ENCODE assay signal across 16 cellular contexts in genomic region chr2:230700447-230700846, GRCh38. TPM values are rescaled to one million over a fixed set of nuclear protein-coding genes. Genes with fewer than 3 reads are reported as not detected.
DNase-seq lines count a peak whose midpoint lies in the region; ATAC-seq and TF ChIP-seq lines count a peak whose summit lies in the region.
"Had no signal": no experiment of that assay in that cellular context is flagged by ENCODE, and none has a peak within 500 bp of the region (broad histone marks: within the 10 kb centered on the region; RNA-seq: fewer than 3 reads in every experiment).

No MANE protein-coding gene starts in this region.

- no peak for TF ChIP-seq CTCF in fibroblast of pulmonary artery (IDR thresholded peaks at IDR 0.05; ENCODE audit: low read length, missing control alignments)
- TF ChIP-seq CTCF in gastrocnemius medialis (IDR thresholded peaks at IDR 0.05 in 4 of 5, conservative IDR thresholded peaks at IDR 0.05 in 1 of 5): no peak

- H3K27ac ChIP-seq in gastrocnemius medialis: peak overlapping the region in 1 of 4 donors; percentile 47
- H3K27ac ChIP-seq: SJSA1, testis had no signal

- H3K27me3 ChIP-seq in gastrocnemius medialis: no peaks in the 10 kb centered on the region
- H3K27me3 ChIP-seq: SJSA1, testis had no signal

- peaks cover 0 to 5% of the 10 kb centered on the region in 2 donors for H3K4me1 ChIP-seq in gastrocnemius medialis
- H3K4me1 ChIP-seq: SJSA1, testis had no signal

- in situ Hi-C loops in gastrocnemius medialis (cut with MboI; ENCODE audit: low sequenced_read_pairs in 4 of 4): no loop called here

- ATAC-seq in gastrocnemius medialis: peak; percentile 70 to 90
- ATAC-seq: activated CD8-positive, alpha-beta T cell treated with anti-CD3 and anti-CD28 coated beads for 36 hours had no signal

- TF ChIP-seq POLR2A in gastrocnemius medialis (IDR thresholded peaks at IDR 0.05): no peak

- H3K4me3 ChIP-seq in fibroblast of pulmonary artery (replicated peaks; ENCODE audit: low read depth, low read length) (no peak overlapping the region), gastrocnemius medialis (no peak overlapping the region)
- H3K4me3 ChIP-seq: SJSA1, testis had no signal

- intact Hi-C loops in gastrocnemius medialis (cut with DNase I; ENCODE audit: low total_unique reads): no loop called here

- DNase-seq in SKM-1 treated with dmso at 0.1 percent for 144 hours (lab: John Stamatoyannopoulos, UW; ENCODE audit: unreplicated experiment) (peak; percentile 73), SKM-1 (lab: John Stamatoyannopoulos, UW; ENCODE audit: unreplicated experiment) (no peak), NOMO-1 treated with dmso at 0.1 percent for 144 hours (lab: John Stamatoyannopoulos, UW; ENCODE audit: unreplicated experiment) (peak; percentile 45), fibroblast of pulmonary artery (ENCODE audit: low read depth) (peak; percentile 72), gastrocnemius medialis (no peak), NCI-H187 (lab: John Stamatoyannopoulos, UW) (no peak), A172 (ENCODE audit: low spot score) (no peak), SHP77 (lab: John Stamatoyannopoulos, UW) (no peak)
- DNase-seq: 8988T; activated CD8-positive, alpha-beta T cell treated with anti-CD3 and anti-CD28 coated beads for 36 hours; amygdala; GDM1; NCI-H2171; NK-92 treated with Interleukin-12 subunit alpha and Interleukin-12 subunit beta, amount 100 ng/mL, for 24 hours; testis had no signal

- H3K9me3 ChIP-seq in gastrocnemius medialis: no peaks in the 10 kb centered on the region
- H3K9me3 ChIP-seq: SJSA1, testis had no signal

- H3K36me3 ChIP-seq in gastrocnemius medialis: no peaks in the 10 kb centered on the region
- H3K36me3 ChIP-seq: SJSA1 had no signal

RNA-seq across cellular contexts. Expression of gene CAB39, which starts 12.2 kb away (rescaled TPM):
- total RNA-seq in gastrocnemius medialis: 100 to 1,000 TPM in 3 of 4 donors, 10 to 100 TPM in 1; 93.9 to 211 (median 133) TPM
- total RNA-seq in A172 (2014; rRNA removed; shearing (Covaris generic)): 49.8 and 51.9 TPM in 2 replicates

Comparison
In these comparisons a context has a peak if more than half of its experiments do, and no peak if none do; other contexts are left out.
1. DNase-seq: peak in SKM-1 treated with dmso at 0.1 percent for 144 hours (single experiment), NOMO-1 treated with dmso at 0.1 percent for 144 hours (single experiment) and fibroblast of pulmonary artery (single experiment); none in SKM-1 (single experiment), gastrocnemius medialis (0 of 2), NCI-H187 (0 of 2), A172 (single experiment) and SHP77 (0 of 2).